ENCODE assay signal across 24 cellular contexts in genomic region chr17:8059131-8059530, GRCh38. TPM values are rescaled to one million over a fixed set of nuclear protein-coding genes. Genes with fewer than 3 reads are reported as not detected.
DNase-seq lines count a peak whose midpoint lies in the region; ATAC-seq and TF ChIP-seq lines count a peak whose summit lies in the region.
"Had no signal": no experiment of that assay in that cellular context is flagged by ENCODE, and none has a peak within 500 bp of the region (broad histone marks: within the 10 kb centered on the region; RNA-seq: fewer than 3 reads in every experiment).

No MANE protein-coding gene starts in this region.

- POLR2A ChIA-PET in activated CD8-positive, alpha-beta T cell treated with anti-CD3 and anti-CD28 coated beads for 36 hours (lab: Charles Lee), result interaction anchor here (1.7 kb wide), 1 partner anchor 114 kb away, joined by 3 read pairs; no protein-coding TSS in a partner anchor

- H3K4me3 ChIP-seq in sigmoid colon, result no peak overlapping the region
- H3K4me3 ChIP-seq: HAP-1, smooth muscle cell, testis had no signal

- TF ChIP-seq POLR2A in sigmoid colon (IDR thresholded peaks at IDR 0.05), result no peak
- TF ChIP-seq POLR2A in erythroblast (IDR thresholded peaks at IDR 0.05; ENCODE audit: low read length), result no peak

- DNase-seq in activated naive CD4-positive, alpha-beta T cell treated with anti-CD3 and anti-CD28 coated beads, Interleukin-2, amount 10 ng/mL, durations not matched to agents 7 days and 5 days, result peak; percentile 17
- DNase-seq in activated naive CD4-positive, alpha-beta T cell treated with Interleukin-2 at 50 U/mL for 16 hours, result no peak
- peak; percentile 32 for DNase-seq in NCI-H2081 treated with DMSO at 0.1 percent for 48 hours (lab: John Stamatoyannopoulos, UW)
- DNase-seq in epithelial cell of prostate (ENCODE audit: low read depth, low spot score), result no peak
- DNase-seq in sigmoid colon, result peak; percentile 20
- no peak for DNase-seq in erythroblast (lab: John Stamatoyannopoulos, UW)
- DNase-seq in stimulated activated naive CD4-positive, alpha-beta T cell (lab: John Stamatoyannopoulos, UW), result no peak
- DNase-seq in activated CD8-positive, alpha-beta T cell treated with anti-CD3 and anti-CD28 coated beads for 36 hours, result no peak
- DNase-seq: activated B cell treated with CpG ODN at 0.5 μM for 24 hours; activated CD4-positive, alpha-beta memory T cell treated with anti-CD3 and anti-CD28 coated beads for 36 hours; EL; head of caudate nucleus; mesendoderm; occipital lobe; stimulated activated CD4-positive, alpha-beta T cell treated with anti-CD3 and anti-CD28 coated beads, Interleukin-2, amount 100 ng/mL, for 48 hours; T-helper 9 cell; testis had no signal

- WGBS in sigmoid colon, 2 donors, result 2 to 8% methylated on average over 7 of the region's 7 CpGs

- no peak overlapping the region for H3K27ac Mint-ChIP-seq in activated naive CD4-positive, alpha-beta T cell treated with anti-CD3 and anti-CD28 coated beads, Interleukin-2, amount 10 ng/mL, durations not matched to agents 7 days and 5 days
- H3K27ac Mint-ChIP-seq in activated CD8-positive, alpha-beta T cell treated with anti-CD3 and anti-CD28 coated beads for 36 hours, result no peak overlapping the region
- H3K27ac Mint-ChIP-seq: activated B cell treated with CpG ODN at 0.5 μM for 24 hours; activated T-helper 2 cell treated with anti-CD3 and anti-CD28 coated beads, Interferon-gamma antibody, Interleukin-2, Interleukin-4, amounts not matched to agents 10 μg/mL and 5 μg/mL and 100 μg/mL, durations not matched to agents 14 hours and 24 hours and 36 hours; CD14-positive monocyte; stimulated activated effector memory CD8-positive, alpha-beta T cell treated with anti-CD3 and anti-CD28 coated beads, Interleukin-12 subunit alpha, Interleukin-12 subunit beta, amount 100 ng/mL, for 72 hours had no signal

- H3K27me3 Mint-ChIP-seq in activated naive CD4-positive, alpha-beta T cell treated with anti-CD3 and anti-CD28 coated beads, Interleukin-2, amount 10 ng/mL, durations not matched to agents 7 days and 5 days, result peaks cover 89% of the 10 kb centered on the region
- H3K27me3 Mint-ChIP-seq in activated CD8-positive, alpha-beta T cell treated with anti-CD3 and anti-CD28 coated beads for 36 hours, result peaks cover 49% of the 10 kb centered on the region

- no peaks in the 10 kb centered on the region for H3K9me3 ChIP-seq in sigmoid colon
- H3K9me3 ChIP-seq: HAP-1, testis had no signal

- peaks cover 0 to 12% (median 9%) of the 10 kb centered on the region in 4 donors for H3K4me1 ChIP-seq in sigmoid colon
- H3K4me1 ChIP-seq: testis had no signal

- no peak for TF ChIP-seq EP300 in sigmoid colon (IDR thresholded peaks at IDR 0.05)

- CTCF ChIA-PET in activated naive CD4-positive, alpha-beta T cell treated with anti-CD3 and anti-CD28 coated beads, Interleukin-2, amount 10 ng/mL, durations not matched to agents 7 days and 5 days (lab: Charles Lee), result interaction anchor here (0.8 to 8.4 kb wide), 15 partner anchors 12 to 225 kb away, joined by 3 to 134 read pairs (median 5); partner anchors contain the start of gene KDM6B
- CTCF ChIA-PET in activated CD8-positive, alpha-beta T cell treated with anti-CD3 and anti-CD28 coated beads for 36 hours (lab: Charles Lee), result interaction anchor here (1.3 to 12.6 kb wide), 16 partner anchors 15 to 316 kb away, joined by 4 to 360 read pairs (median 18); partner anchors contain the start of gene ALOXE3

- no peaks in the 10 kb centered on the region for H3K36me3 Mint-ChIP-seq in activated naive CD4-positive, alpha-beta T cell treated with anti-CD3 and anti-CD28 coated beads, Interleukin-2, amount 10 ng/mL, durations not matched to agents 7 days and 5 days
- H3K36me3 Mint-ChIP-seq in activated CD8-positive, alpha-beta T cell treated with anti-CD3 and anti-CD28 coated beads for 36 hours (ENCODE audit: low read depth), result no peaks in the 10 kb centered on the region
- H3K36me3 Mint-ChIP-seq: activated CD4-positive, alpha-beta memory T cell treated with anti-CD3 and anti-CD28 coated beads for 36 hours; CD14-positive monocyte; stimulated activated effector memory CD8-positive, alpha-beta T cell treated with anti-CD3 and anti-CD28 coated beads, Interleukin-12 subunit alpha, Interleukin-12 subunit beta, amount 100 ng/mL, for 72 hours had no signal

- H3K4me3 Mint-ChIP-seq in activated naive CD4-positive, alpha-beta T cell treated with anti-CD3 and anti-CD28 coated beads, Interleukin-2, amount 10 ng/mL, durations not matched to agents 7 days and 5 days, result no peak overlapping the region
- no peak overlapping the region for H3K4me3 Mint-ChIP-seq in activated CD8-positive, alpha-beta T cell treated with anti-CD3 and anti-CD28 coated beads for 36 hours
- H3K4me3 Mint-ChIP-seq: activated B cell treated with CpG ODN at 0.5 μM for 24 hours; activated CD4-positive, alpha-beta memory T cell treated with anti-CD3 and anti-CD28 coated beads for 36 hours; stimulated activated effector memory CD8-positive, alpha-beta T cell treated with anti-CD3 and anti-CD28 coated beads, Interleukin-12 subunit alpha, Interleukin-12 subunit beta, amount 100 ng/mL, for 72 hours had no signal

- peaks cover 15% of the 10 kb centered on the region for H3K4me1 Mint-ChIP-seq in activated naive CD4-positive, alpha-beta T cell treated with anti-CD3 and anti-CD28 coated beads, Interleukin-2, amount 10 ng/mL, durations not matched to agents 7 days and 5 days
- H3K4me1 Mint-ChIP-seq in activated CD8-positive, alpha-beta T cell treated with anti-CD3 and anti-CD28 coated beads for 36 hours (ENCODE audit: low read depth), result peaks cover 15% of the 10 kb centered on the region

- H3K27ac ChIP-seq in epithelial cell of prostate (peak overlapping the region; percentile 62), sigmoid colon (no peak overlapping the region)
- H3K27ac ChIP-seq: testis had no signal

- no peaks in the 10 kb centered on the region for H3K36me3 ChIP-seq in sigmoid colon
- H3K36me3 ChIP-seq: HAP-1 had no signal

- intact Hi-C loops in sigmoid colon (cut with DNase I), result loop anchor here (5.0 to 10.0 kb wide), 4 partner anchors 62 to 237 kb away; partner anchors contain the start of gene RNF227
- intact Hi-C loops in activated CD8-positive, alpha-beta T cell treated with anti-CD3 and anti-CD28 coated beads for 36 hours (cut with micrococcal nuclease), result loop anchor here (5.0 kb wide), 3 partner anchors 42 to 147 kb away; no protein-coding TSS in a partner anchor

- TF ChIP-seq CTCF in sigmoid colon (IDR thresholded peaks at IDR 0.05), result no peak
- no peak for TF ChIP-seq CTCF in activated CD8-positive, alpha-beta T cell treated with anti-CD3 and anti-CD28 coated beads for 36 hours (IDR thresholded peaks at IDR 0.05)

- H3K9me3 Mint-ChIP-seq in activated naive CD4-positive, alpha-beta T cell treated with anti-CD3 and anti-CD28 coated beads, Interleukin-2, amount 10 ng/mL, durations not matched to agents 7 days and 5 days, result no peaks in the 10 kb centered on the region
- no peaks in the 10 kb centered on the region for H3K9me3 Mint-ChIP-seq in activated CD8-positive, alpha-beta T cell treated with anti-CD3 and anti-CD28 coated beads for 36 hours
- H3K9me3 Mint-ChIP-seq: activated B cell treated with CpG ODN at 0.5 μM for 24 hours; activated CD4-positive, alpha-beta memory T cell treated with anti-CD3 and anti-CD28 coated beads for 36 hours; activated T-helper 2 cell treated with anti-CD3 and anti-CD28 coated beads, Interferon-gamma antibody, Interleukin-2, Interleukin-4, amounts not matched to agents 10 μg/mL and 5 μg/mL and 100 μg/mL, durations not matched to agents 14 hours and 24 hours and 36 hours; stimulated activated effector memory CD8-positive, alpha-beta T cell treated with anti-CD3 and anti-CD28 coated beads, Interleukin-12 subunit alpha, Interleukin-12 subunit beta, amount 100 ng/mL, for 72 hours had no signal

- no peak for ATAC-seq in activated CD8-positive, alpha-beta T cell treated with anti-CD3 and anti-CD28 coated beads for 36 hours
- ATAC-seq: stimulated activated effector memory CD8-positive, alpha-beta T cell treated with anti-CD3 and anti-CD28 coated beads, Interleukin-12 subunit alpha, Interleukin-12 subunit beta, amount 100 ng/mL, for 72 hours had no signal

- peaks cover 20 to 84% (median 63%) of the 10 kb centered on the region in 3 donors for H3K27me3 ChIP-seq in sigmoid colon
- H3K27me3 ChIP-seq: testis had no signal

RNA-seq across cellular contexts. Expression of gene ALOX15B, which starts 20.3 kb away (rescaled TPM):
- 1 to 10 TPM; 2.8 to 5.3 (median 4.3) TPM for total RNA-seq in sigmoid colon
- polyA plus RNA-seq in sigmoid colon, result 1 to 10 TPM; 1.2 to 3.2 (median 1.8) TPM
- total RNA-seq in activated CD8-positive, alpha-beta T cell treated with anti-CD3 and anti-CD28 coated beads for 36 hours, result under 1 TPM in 1 of 2 experiments, not detected in 1; 0.16 TPM
- total RNA-seq: activated B cell treated with CpG ODN at 0.5 μM for 24 hours; activated CD4-positive, alpha-beta memory T cell treated with anti-CD3 and anti-CD28 coated beads for 36 hours; activated T-helper 2 cell treated with anti-CD3 and anti-CD28 coated beads, Interferon-gamma antibody, Interleukin-2, Interleukin-4, amounts not matched to agents 10 μg/mL and 5 μg/mL and 100 μg/mL, durations not matched to agents 14 hours and 24 hours and 36 hours; cerebellum; NCI-H460 had no signal

RNA-seq across cellular contexts. Expression of gene ALOX12B, which starts 28.4 kb away (rescaled TPM):
- not detected for total RNA-seq in sigmoid colon
- polyA plus RNA-seq in sigmoid colon, result under 1 TPM in 1 of 3 donors, not detected in 2; 0.52 TPM
- total RNA-seq in activated CD8-positive, alpha-beta T cell treated with anti-CD3 and anti-CD28 coated beads for 36 hours, result 1 to 10 TPM; 4.3 to 5.2 TPM
- total RNA-seq: cerebellum had no signal
- polyA plus RNA-seq: CD14-positive monocyte had no signal

RNA-seq across cellular contexts. Expression of gene GUCY2D, which starts 56.7 kb away (rescaled TPM):
- not detected for total RNA-seq in sigmoid colon
- under 1 TPM in 1 of 3 donors, not detected in 2; 0.04 TPM for polyA plus RNA-seq in sigmoid colon
- not detected for total RNA-seq in activated CD8-positive, alpha-beta T cell treated with anti-CD3 and anti-CD28 coated beads for 36 hours
- total RNA-seq: activated B cell treated with CpG ODN at 0.5 μM for 24 hours; activated CD4-positive, alpha-beta memory T cell treated with anti-CD3 and anti-CD28 coated beads for 36 hours; activated T-helper 2 cell treated with anti-CD3 and anti-CD28 coated beads, Interferon-gamma antibody, Interleukin-2, Interleukin-4, amounts not matched to agents 10 μg/mL and 5 μg/mL and 100 μg/mL, durations not matched to agents 14 hours and 24 hours and 36 hours; cerebellum; smooth muscle cell had no signal

RNA-seq across cellular contexts. Expression of gene ALOXE3, which starts 59.2 kb away (rescaled TPM):
- total RNA-seq in sigmoid colon, result not detected
- under 1 TPM in 1 of 3 donors, not detected in 2; 0.17 TPM for polyA plus RNA-seq in sigmoid colon
- under 1 TPM in 1 of 2 experiments, not detected in 1; 0.09 TPM for total RNA-seq in activated CD8-positive, alpha-beta T cell treated with anti-CD3 and anti-CD28 coated beads for 36 hours
- total RNA-seq: activated B cell treated with CpG ODN at 0.5 μM for 24 hours; activated T-helper 2 cell treated with anti-CD3 and anti-CD28 coated beads, Interferon-gamma antibody, Interleukin-2, Interleukin-4, amounts not matched to agents 10 μg/mL and 5 μg/mL and 100 μg/mL, durations not matched to agents 14 hours and 24 hours and 36 hours; NCI-H460 had no signal
- polyA plus RNA-seq: CD14-positive monocyte had no signal

Comparison
In these comparisons a context has a peak if more than half of its experiments do, and no peak if none do; other contexts are left out.
1. DNase-seq: peak in activated naive CD4-positive, alpha-beta T cell treated with anti-CD3 and anti-CD28 coated beads, Interleukin-2, amount 10 ng/mL, durations not matched to agents 7 days and 5 days (single experiment), NCI-H2081 treated with DMSO at 0.1 percent for 48 hours (single experiment) and sigmoid colon (single experiment); none in activated naive CD4-positive, alpha-beta T cell treated with Interleukin-2 at 50 U/mL for 16 hours (single experiment), epithelial cell of prostate (single experiment), erythroblast (0 of 2), stimulated activated naive CD4-positive, alpha-beta T cell (0 of 6) and activated CD8-positive, alpha-beta T cell treated with anti-CD3 and anti-CD28 coated beads for 36 hours (single experiment).
2. RNA of gene ALOX12B, which starts 28.4 kb away (total RNA-seq): 4.3 to 5.2 TPM in activated CD8-positive, alpha-beta T cell treated with anti-CD3 and anti-CD28 coated beads for 36 hours; not detected in sigmoid colon; every median in the first group is over 4 times any median in the second.